9 cellular contexts compared by ENCODE assay signal in the genomic region with DNA sequence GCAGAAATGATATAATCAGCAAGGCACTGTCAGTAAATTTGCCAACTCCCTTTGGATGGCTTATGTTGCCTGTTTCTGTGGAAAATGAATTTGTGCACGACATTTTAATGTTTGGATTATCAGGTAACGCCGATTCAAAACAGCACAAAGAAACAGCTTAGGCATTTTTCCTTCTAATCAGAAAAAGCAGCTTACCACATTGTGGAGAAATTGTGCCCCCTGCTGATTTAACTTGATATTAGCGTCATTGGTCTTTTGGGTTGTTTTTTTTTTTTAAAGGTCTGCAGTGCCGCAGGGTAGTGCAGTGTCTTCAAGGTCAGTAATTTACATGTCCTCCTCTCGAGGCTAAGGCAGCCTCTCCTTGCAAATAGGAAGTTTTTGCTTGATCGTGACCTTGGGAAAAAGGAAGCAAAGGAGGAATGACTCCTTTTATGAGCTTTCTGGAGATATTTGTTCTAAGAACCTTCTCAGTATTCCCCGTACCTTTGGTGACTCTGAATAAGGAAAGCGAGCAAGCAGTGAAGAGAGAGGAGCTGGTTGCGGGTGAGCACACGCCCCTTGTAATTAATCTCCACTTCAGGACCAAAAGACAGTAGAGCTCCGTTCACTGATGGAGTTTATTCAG.
DNase-seq lines count a peak whose midpoint lies in the region; ATAC-seq and TF ChIP-seq lines count a peak whose summit lies in the region.
"Had no signal": no experiment of that assay in that cellular context is flagged by ENCODE, and none has a peak within 500 bp of the region (broad histone marks: within the 10 kb centered on the region; RNA-seq: fewer than 3 reads in every experiment).

No MANE protein-coding gene starts in this region.

- H2BK15ac ChIP-seq in IMR-90 (ENCODE audit: low read depth, low read length): no peak overlapping the region

- no peak overlapping the region for H2AK9ac ChIP-seq in IMR-90 (replicated peaks; ENCODE audit: low read depth, low read length, poor library complexity)

- peak; percentile 63 for TF ChIP-seq RAD21 in IMR-90 (IDR thresholded peaks at IDR 0.05; ENCODE audit: low read length)

- H3K9me3 ChIP-seq in IMR-90 (ENCODE audit: control insufficient read depth, insufficient read depth, low read length) (no peaks in the 10 kb centered on the region), spleen (no peaks in the 10 kb centered on the region)

- no peak overlapping the region for H2BK20ac ChIP-seq in IMR-90 (ENCODE audit: low read depth, low read length)

- CTCF ChIA-PET in IMR-90 (lab: Yijun Ruan, JAX): interaction anchor here (0.6 to 1.3 kb wide), 15 partner anchors 9 to 1340 kb away, joined by 3 to 9 read pairs (median 4); no protein-coding TSS in a partner anchor

- H3K23ac ChIP-seq in IMR-90 (ENCODE audit: low read depth, low read length): no peak overlapping the region

- DNase-seq in AML-193 (lab: John Stamatoyannopoulos, UW) (peak; percentile 85 to 87), GM13976 (ENCODE audit: low spot score) (peak; percentile 52), IMR-90 (peak; percentile 62), NCI-H82 treated with DMSO at 0.1 percent for 48 hours (lab: John Stamatoyannopoulos, UW; ENCODE audit: unreplicated experiment) (peak; percentile 50), astrocyte of the cerebellum (ENCODE audit: low read depth) (peak; percentile 67), iPS DF 4.7 (ENCODE audit: extremely low read depth, low spot score) (peak; percentile 56), spleen (no peak), mesenteric fat pad (ENCODE audit: low spot score) (no peak)

- no peak overlapping the region for H4K8ac ChIP-seq in IMR-90 (ENCODE audit: low read depth in 2 of 2, low read length in 2 of 2)

- peak overlapping the region; percentile 92 for H3K4me2 ChIP-seq in IMR-90 (ENCODE audit: low read depth, low read length)

- H3K4me1 ChIP-seq in IMR-90 (ENCODE audit: control insufficient read depth, insufficient read depth, low read length) (no peaks in the 10 kb centered on the region), spleen (peaks cover 0 to 21% (median 14%) of the 10 kb centered on the region in 6 donors)

- no peaks in the 10 kb centered on the region for H3K9me1 ChIP-seq in IMR-90 (ENCODE audit: insufficient read depth, low read length)

- no peak overlapping the region for H2AK5ac ChIP-seq in IMR-90 (ENCODE audit: low read depth, low read length)

- no peak overlapping the region for H4K5ac ChIP-seq in IMR-90 (ENCODE audit: low read depth, low read length)

- WGBS in IMR-90 (ENCODE audit: extremely low coverage in 2 of 2, insufficient read length in 1 of 2), 2 experiments: no CpG with 5 or more reads among the region's 12 CpGs
- 23 to 40% (median 35%) methylated on average over 12 of the region's 12 CpGs for WGBS in spleen, 5 donors

- H3K4ac ChIP-seq in IMR-90 (ENCODE audit: low read depth, low read length): no peak overlapping the region

- dilution Hi-C loops in IMR-90 (cut with HindIII; ENCODE audit: low sequenced_read_pairs, unreplicated experiment): no loop called here

- no peak overlapping the region for H3K56ac ChIP-seq in IMR-90 (ENCODE audit: extremely low read depth, insufficient read depth, low read length)

- H2BK5ac ChIP-seq in IMR-90 (ENCODE audit: low read depth, low read length, poor library complexity, severe bottlenecking): no peak overlapping the region

- no peak overlapping the region for H3K18ac ChIP-seq in IMR-90 (ENCODE audit: low read depth, low read length)

- H3K27me3 ChIP-seq in IMR-90 (ENCODE audit: control insufficient read depth, insufficient read depth, low read length) (peaks cover 2% of the 10 kb centered on the region; the same call in 1 of the 2 replicates), spleen (replicated peaks in 1 of 7) (no peaks in the 10 kb centered on the region)

- ATAC-seq in IMR-90 (ENCODE audit: low read depth): peak; percentile 47

- H3K27ac ChIP-seq in IMR-90 (ENCODE audit: insufficient read depth, low read length): no peak overlapping the region
- no peak overlapping the region for H3K27ac ChIP-seq in spleen
- H3K27ac ChIP-seq: skin epidermis had no signal

- no peak overlapping the region for H4K91ac ChIP-seq in IMR-90 (ENCODE audit: insufficient read depth, low read depth, low read length)

- no peaks in the 10 kb centered on the region for H3K79me1 ChIP-seq in IMR-90 (ENCODE audit: low read depth in 1 of 2, low read length in 2 of 2)

- H2AFZ ChIP-seq in IMR-90 (replicated peaks; ENCODE audit: low read length, poor library complexity): no peak overlapping the region

- no peak overlapping the region for H2BK120ac ChIP-seq in IMR-90 (ENCODE audit: low read depth, low read length)

- in situ Hi-C loops in GM13976 (cut with MboI; ENCODE audit: low sequenced_read_pairs, unreplicated experiment): no loop called here
- in situ Hi-C loops in IMR-90 (cut with MboI; ENCODE audit: low sequenced_read_pairs): no loop called here
- in situ Hi-C loops in astrocyte of the cerebellum (cut with HindIII; ENCODE audit: low sequenced_read_pairs): no loop called here

- H3K9ac ChIP-seq in IMR-90 (ENCODE audit: low read depth, low read length): peak overlapping the region; percentile 74; the same call in 1 of the 2 replicates

- POLR2A ChIA-PET in IMR-90 (lab: Charles Lee; ENCODE audit: unreplicated experiment): no interaction called here

- intact Hi-C loops in IMR-90 (cut with micrococcal nuclease): loop anchor here (1.0 to 5.0 kb wide), 3 partner anchors 90 to 297 kb away; no protein-coding TSS in a partner anchor
- intact Hi-C loops in spleen (cut with DNase I; ENCODE audit: low total_unique reads): loop anchor here (5.0 kb wide), 1 partner anchor 91 kb away; no protein-coding TSS in a partner anchor

- no peak overlapping the region; the same call in 1 of the 2 replicates for H3K4me3 ChIP-seq in IMR-90 (ENCODE audit: insufficient read depth, low read depth, low read length)
- no peak overlapping the region for H3K4me3 ChIP-seq in astrocyte of the cerebellum (ENCODE audit: low read depth, low read length)
- H3K4me3 ChIP-seq in spleen: no peak overlapping the region
- H3K4me3 ChIP-seq: skin epidermis had no signal

- H4K20me1 ChIP-seq in IMR-90 (ENCODE audit: insufficient read depth, low read length): no peaks in the 10 kb centered on the region

- peak; percentile 40 for TF ChIP-seq CTCF in GM13976 (IDR thresholded peaks at IDR 0.05; ENCODE audit: borderline replicate concordance, control extremely low read depth, extremely low read depth, insufficient read depth, missing control alignments)
- TF ChIP-seq CTCF in IMR-90 (conservative IDR thresholded peaks at IDR 0.05; ENCODE audit: low read depth, low read length): peak; percentile 83
- TF ChIP-seq CTCF in astrocyte of the cerebellum (IDR thresholded peaks at IDR 0.05; ENCODE audit: low read depth, low read length, missing control alignments): peak; percentile 50
- TF ChIP-seq CTCF in spleen (IDR thresholded peaks at IDR 0.05 in 8 of 11, conservative IDR thresholded peaks at IDR 0.05 in 3 of 11): peak in 9 of 11 experiments; percentile 24 to 69 (median 55)

- no peak for TF ChIP-seq POLR2A in IMR-90 (IDR thresholded peaks at IDR 0.05; ENCODE audit: low read depth, low read length)
- no peak for TF ChIP-seq POLR2A in spleen (IDR thresholded peaks at IDR 0.05)

- no TSS peak for BruUV-seq in IMR-90 (replicated peaks; lab: Mats Ljungman, UMichigan)

- H3K14ac ChIP-seq in IMR-90 (replicated peaks; ENCODE audit: low read depth, low read length): no peak overlapping the region

- H3K36me3 ChIP-seq in IMR-90 (ENCODE audit: control insufficient read depth, insufficient read depth, low read length) (no peaks in the 10 kb centered on the region), spleen (no peaks in the 10 kb centered on the region)

TF ChIP-seq in IMR-90, 13 proteins besides CTCF, POLR2A, EP300 and RAD21:
- no peak for TF ChIP-seq CEBPB (IDR thresholded peaks at IDR 0.05; ENCODE audit: low read depth, low read length)
- peak; percentile 38; the same call in 1 of the 2 replicates for TF ChIP-seq SMC3 (IDR thresholded peaks at IDR 0.05; ENCODE audit: low read depth, low read length)
- no peak for TF ChIP-seq MAFK (IDR thresholded peaks at IDR 0.05; ENCODE audit: low read depth, low read length)

Comparison
In these comparisons a context has a peak if more than half of its experiments do, and no peak if none do; other contexts are left out.
1. DNase-seq: peak in AML-193 (2 of 2), GM13976 (single experiment), IMR-90 (single experiment), NCI-H82 treated with DMSO at 0.1 percent for 48 hours (single experiment), astrocyte of the cerebellum (single experiment) and iPS DF 4.7 (single experiment); none in spleen (single experiment) and mesenteric fat pad (single experiment).
2. Peak in every context shown above with its lines, with median percentiles within 50 percentile points of each other: CTCF ChIP-seq.